ENCODE assay signal across 30 cellular contexts in genomic region chr5:114744406-114744805, GRCh38.
"Had no signal": no experiment of that assay in that cellular context is flagged by ENCODE, and none has a peak within 500 bp of the region (broad histone marks: within the 10 kb centered on the region; RNA-seq: fewer than 3 reads in every experiment).

No MANE protein-coding gene starts in this region.

- H3K36me3 ChIP-seq: adrenal gland, esophagus muscularis mucosa, gastrocnemius medialis, heart right ventricle, WERI-Rb-1 had no signal

- H3K27me3 ChIP-seq: adrenal gland, body of pancreas, esophagus muscularis mucosa, foreskin keratinocyte, gastrocnemius medialis, heart right ventricle had no signal

- H3K9me3 ChIP-seq: adrenal gland, body of pancreas, esophagus muscularis mucosa, gastrocnemius medialis had no signal

- H3K27ac Mint-ChIP-seq: activated B cell treated with CpG ODN at 0.5 μM for 24 hours; activated CD8-positive, alpha-beta T cell treated with anti-CD3 and anti-CD28 coated beads for 36 hours; activated naive CD4-positive, alpha-beta T cell treated with anti-CD3 and anti-CD28 coated beads, Interleukin-2, amount 50 U/mL, for 24 hours; activated naive CD8-positive, alpha-beta T cell treated with anti-CD3 and anti-CD28 coated beads for 36 hours; activated naive CD8-positive, alpha-beta T cell treated with anti-CD3 and anti-CD28 coated beads, Interleukin-2, amount 50 U/mL, for 24 hours; activated T-helper 17 cell treated with anti-CD3 and anti-CD28 coated beads, Interleukin-2, amount 50 U/mL, for 72 hours; effector memory CD8-positive, alpha-beta T cell had no signal

- H3K36me3 Mint-ChIP-seq: activated naive CD4-positive, alpha-beta T cell treated with anti-CD3 and anti-CD28 coated beads, Interleukin-2, amount 50 U/mL, for 24 hours; activated naive CD8-positive, alpha-beta T cell treated with anti-CD3 and anti-CD28 coated beads for 36 hours had no signal

- DNase-seq: activated B cell treated with CpG ODN at 0.5 μM for 24 hours; activated CD4-positive, alpha-beta T cell treated with anti-CD3 and anti-CD28 coated beads for 48 hours; activated CD4-positive, alpha-beta T cell treated with anti-CD3 and anti-CD28 coated beads, Interleukin-2, amount 50 U/mL, for 1 hour; activated CD4-positive, alpha-beta T cell treated with anti-CD3 and anti-CD28 coated beads, Interleukin-2, amount 50 U/mL, for 48 hours; activated CD8-positive, alpha-beta memory T cell treated with anti-CD3 and anti-CD28 coated beads for 24 hours; activated CD8-positive, alpha-beta T cell treated with anti-CD3 and anti-CD28 coated beads for 36 hours; activated effector memory CD4-positive, alpha-beta T cell treated with Interleukin-2 at 50 U/mL for 16 hours; activated gamma-delta T cell treated with Interleukin-2 at 50 U/mL for 16 hours; activated naive CD4-positive, alpha-beta T cell treated with Interleukin-2 at 50 U/mL for 16 hours; activated naive CD8-positive, alpha-beta T cell treated with anti-CD3 and anti-CD28 coated beads for 36 hours; activated naive CD8-positive, alpha-beta T cell treated with anti-CD3 and anti-CD28 coated beads, Interleukin-2, amount 50 U/mL, for 24 hours; activated T-cell treated with anti-CD3 and anti-CD28 coated beads, Interleukin-2, amount 50 U/mL, for 4 hours; adrenal gland; amygdala; aorta; body of pancreas; caudate nucleus; cortex of kidney; dermis blood vessel endothelial cell; effector CD4-positive, alpha-beta T cell; effector memory CD8-positive, alpha-beta T cell; erythroblast; foreskin keratinocyte; gastrocnemius medialis; heart right ventricle; T-helper 2 cell; WERI-Rb-1 had no signal

- H3K4me3 Mint-ChIP-seq: activated B cell treated with CpG ODN at 0.5 μM for 24 hours; activated CD8-positive, alpha-beta T cell treated with anti-CD3 and anti-CD28 coated beads for 36 hours; activated naive CD4-positive, alpha-beta T cell treated with anti-CD3 and anti-CD28 coated beads, Interleukin-2, amount 50 U/mL, for 24 hours; activated naive CD8-positive, alpha-beta T cell treated with anti-CD3 and anti-CD28 coated beads for 36 hours; activated naive CD8-positive, alpha-beta T cell treated with anti-CD3 and anti-CD28 coated beads, Interleukin-2, amount 50 U/mL, for 24 hours; activated T-cell treated with anti-CD3 and anti-CD28 coated beads, Interleukin-2, amount 50 U/mL, for 4 hours; activated T-helper 17 cell treated with anti-CD3 and anti-CD28 coated beads, Interleukin-2, amount 50 U/mL, for 72 hours; effector memory CD8-positive, alpha-beta T cell had no signal

- H3K4me1 ChIP-seq: adrenal gland, body of pancreas, esophagus muscularis mucosa, foreskin keratinocyte, gastrocnemius medialis, heart right ventricle had no signal

- H3K27ac ChIP-seq: adrenal gland, body of pancreas, esophagus muscularis mucosa, foreskin keratinocyte, gastrocnemius medialis, heart right ventricle, WERI-Rb-1 had no signal

- H3K4me1 Mint-ChIP-seq: activated B cell treated with CpG ODN at 0.5 μM for 24 hours; activated naive CD4-positive, alpha-beta T cell treated with anti-CD3 and anti-CD28 coated beads, Interleukin-2, amount 50 U/mL, for 24 hours; activated naive CD8-positive, alpha-beta T cell treated with anti-CD3 and anti-CD28 coated beads for 36 hours; activated naive CD8-positive, alpha-beta T cell treated with anti-CD3 and anti-CD28 coated beads, Interleukin-2, amount 50 U/mL, for 24 hours; activated T-helper 17 cell treated with anti-CD3 and anti-CD28 coated beads, Interleukin-2, amount 50 U/mL, for 72 hours had no signal

- H3K4me3 ChIP-seq: adrenal gland, body of pancreas, esophagus muscularis mucosa, gastrocnemius medialis, heart right ventricle had no signal

- H3K27me3 Mint-ChIP-seq: activated B cell treated with CpG ODN at 0.5 μM for 24 hours; activated CD8-positive, alpha-beta T cell treated with anti-CD3 and anti-CD28 coated beads for 36 hours; activated naive CD4-positive, alpha-beta T cell treated with anti-CD3 and anti-CD28 coated beads, Interleukin-2, amount 50 U/mL, for 24 hours; activated naive CD8-positive, alpha-beta T cell treated with anti-CD3 and anti-CD28 coated beads for 36 hours; activated naive CD8-positive, alpha-beta T cell treated with anti-CD3 and anti-CD28 coated beads, Interleukin-2, amount 50 U/mL, for 24 hours; activated T-helper 17 cell treated with anti-CD3 and anti-CD28 coated beads, Interleukin-2, amount 50 U/mL, for 72 hours; effector memory CD8-positive, alpha-beta T cell had no signal

- H3K9me3 Mint-ChIP-seq: activated CD8-positive, alpha-beta T cell treated with anti-CD3 and anti-CD28 coated beads for 36 hours; activated naive CD4-positive, alpha-beta T cell treated with anti-CD3 and anti-CD28 coated beads, Interleukin-2, amount 50 U/mL, for 24 hours; activated naive CD8-positive, alpha-beta T cell treated with anti-CD3 and anti-CD28 coated beads for 36 hours; activated naive CD8-positive, alpha-beta T cell treated with anti-CD3 and anti-CD28 coated beads, Interleukin-2, amount 50 U/mL, for 24 hours had no signal
